Comparison of ENCODE assay signal across 15 cellular contexts in the genomic region with DNA sequence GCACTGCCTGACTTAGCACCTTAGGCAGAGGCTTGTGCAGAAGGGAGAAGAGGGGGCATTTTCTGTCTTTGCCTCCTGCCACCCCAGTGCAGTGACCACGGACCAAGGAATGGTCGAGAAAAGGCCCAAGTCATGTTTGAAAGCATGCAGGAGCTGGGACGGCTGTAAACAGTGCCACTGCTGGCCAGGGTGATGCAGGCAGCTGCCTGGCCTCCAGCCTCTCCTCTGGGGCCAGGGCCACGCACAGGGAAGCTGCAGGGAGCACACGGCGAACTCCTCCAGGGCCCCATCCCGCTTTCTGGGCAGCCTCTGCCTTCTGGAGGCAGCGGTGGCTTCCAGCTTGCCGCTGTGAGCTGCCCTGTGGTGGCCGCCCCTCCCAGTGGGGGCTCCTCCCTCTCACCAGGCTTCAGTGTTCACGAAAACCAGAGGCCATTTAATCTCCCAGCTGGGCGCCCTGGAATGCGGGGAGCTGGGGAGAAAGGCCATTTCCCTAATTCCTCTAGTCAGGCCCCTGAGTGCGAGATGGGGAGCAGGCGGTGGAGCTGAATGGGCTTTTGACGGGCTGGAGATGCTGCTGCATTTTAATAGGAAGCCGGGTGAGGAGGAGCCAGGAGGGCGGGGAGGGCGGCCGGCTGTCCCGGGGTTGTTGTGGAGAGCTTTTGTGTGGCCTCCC. TPM values are rescaled to one million over a fixed set of nuclear protein-coding genes. Genes with fewer than 3 reads are reported as not detected.
A peak's percentile ranks its signal among the peaks of the same experiment; 100 is the strongest.
DNase-seq lines count a peak whose midpoint lies in the region; ATAC-seq and TF ChIP-seq lines count a peak whose summit lies in the region.
"Had no signal": no experiment of that assay in that cellular context is flagged by ENCODE, and none has a peak within 500 bp of the region (broad histone marks: within the 10 kb centered on the region; RNA-seq: fewer than 3 reads in every experiment).

No MANE protein-coding gene starts in this region.

- H4K20me1 ChIP-seq in H9 (ENCODE audit: control insufficient read depth, insufficient read depth, insufficient read length) (no peaks in the 10 kb centered on the region), osteoblast (ENCODE audit: insufficient read depth, low read length) (no peaks in the 10 kb centered on the region)

- no peak for ATAC-seq in activated naive CD4-positive, alpha-beta T cell treated with anti-CD3 and anti-CD28 coated beads, Interleukin-2, amount 50 U/mL, for 72 hours
- no peak for ATAC-seq in GM18868 (IDR thresholded peaks at IDR 0.05; ENCODE audit: unreplicated experiment)
- ATAC-seq: stimulated activated memory B cell treated with anti-CD40 and anti-IgM and Interleukin-4, amounts not matched to agents 10 μg/mL and 1 μg/mL and 100 μg/mL, for 72 hours had no signal

- no peak overlapping the region for H3K18ac ChIP-seq in H9 (ENCODE audit: insufficient read length, low read depth, low read length)

- peak overlapping the region in 1 of 2 experiments; percentile 60; a peak in 2 of 5 replicates for H3K4me3 Mint-ChIP-seq in H9
- H3K4me3 Mint-ChIP-seq: stimulated activated memory B cell treated with anti-CD40 and anti-IgM and Interleukin-4, amounts not matched to agents 10 μg/mL and 1 μg/mL and 100 μg/mL, for 72 hours had no signal

- no peaks in the 10 kb centered on the region for H3K79me2 ChIP-seq in H9 (ENCODE audit: insufficient read depth, low read length)
- no peaks in the 10 kb centered on the region for H3K79me2 ChIP-seq in osteoblast (ENCODE audit: insufficient read depth, low read length)

- H2BK12ac ChIP-seq in H9 (ENCODE audit: insufficient read length, low read depth, low read length) = no peak overlapping the region

- no peak overlapping the region for H4K8ac ChIP-seq in H9 (replicated peaks; ENCODE audit: insufficient read length, low read depth, low read length)

- no peak overlapping the region for H4K91ac ChIP-seq in H9 (ENCODE audit: insufficient read length, low read depth, low read length)

- no peaks in the 10 kb centered on the region for H3K79me1 ChIP-seq in H9 (ENCODE audit: insufficient read depth, low read depth, low read length, poor library complexity, severe bottlenecking)

- H3K4ac ChIP-seq in H9 (ENCODE audit: low read depth, low read length) = no peak overlapping the region

- H3K4me2 ChIP-seq in H9 (ENCODE audit: insufficient read depth, insufficient read length, low read length) (peak overlapping the region; percentile 5), osteoblast (ENCODE audit: insufficient read depth, low read length) (no peak overlapping the region)

- H3K56ac ChIP-seq in H9 (ENCODE audit: insufficient read length, low read depth, low read length) = no peak overlapping the region

- H3K4me1 Mint-ChIP-seq in H9 = peaks cover 32 to 48% of the 10 kb centered on the region in 2 experiments
- H3K4me1 Mint-ChIP-seq: stimulated activated memory B cell treated with anti-CD40 and anti-IgM and Interleukin-4, amounts not matched to agents 10 μg/mL and 1 μg/mL and 100 μg/mL, for 72 hours had no signal

- no peak overlapping the region for H3K9ac ChIP-seq in H9 (ENCODE audit: extremely low read depth, insufficient read length, low read length)

- no peak overlapping the region for H2AK5ac ChIP-seq in H9 (ENCODE audit: insufficient read length, low read length)

- H3K14ac ChIP-seq in H9 (ENCODE audit: insufficient read depth, low read length) = no peak overlapping the region

- DNase-seq in H9 (peak; percentile 81), astrocyte of the hippocampus (ENCODE audit: low read depth, low spot score) (peak; percentile 54), hypothalamus (lab: John Stamatoyannopoulos, UW) (peak in 50 of 51 donors; percentile 37 to 97 (median 83)), osteoblast (ENCODE audit: insufficient read length, low spot score, missing footprints) (peak; percentile 72), T-helper 2 cell (no peak), NCI-H510A (lab: John Stamatoyannopoulos, UW) (no peak)
- no peak for DNase-seq in activated naive CD4-positive, alpha-beta T cell treated with anti-CD3 and anti-CD28 coated beads, Interleukin-2, amount 50 U/mL, for 72 hours (ENCODE audit: low spot score in 2 of 2)
- DNase-seq: activated CD8-positive, alpha-beta memory T cell treated with anti-CD3 and anti-CD28 coated beads, Interleukin-2, amount 50 U/mL, for 4 hours; amniotic stem cell; NCI-H1092 had no signal

- no peak overlapping the region for H3K4me3 ChIP-seq in osteoblast (ENCODE audit: insufficient read depth, low read length)

- H2BK20ac ChIP-seq in H9 (ENCODE audit: low read depth, low read length, poor library complexity, severe bottlenecking) = no peak overlapping the region

- peaks cover 9 to 18% of the 10 kb centered on the region in 2 experiments for H3K9me3 Mint-ChIP-seq in H9
- no peaks in the 10 kb centered on the region for H3K9me3 Mint-ChIP-seq in activated naive CD4-positive, alpha-beta T cell treated with anti-CD3 and anti-CD28 coated beads, Interleukin-2, amount 50 U/mL, for 72 hours
- H3K9me3 Mint-ChIP-seq: stimulated activated memory B cell treated with anti-CD40 and anti-IgM and Interleukin-4, amounts not matched to agents 10 μg/mL and 1 μg/mL and 100 μg/mL, for 72 hours had no signal

- H3K4me1 ChIP-seq in H9 (ENCODE audit: insufficient read depth, low read length) (peaks cover 2% of the 10 kb centered on the region), osteoblast (ENCODE audit: insufficient read depth, low read length) (no peaks in the 10 kb centered on the region)

- H4K5ac ChIP-seq in H9 (ENCODE audit: insufficient read length, low read depth, low read length) = no peak overlapping the region

- H3K27ac ChIP-seq in H9 (ENCODE audit: insufficient read length, low read depth, low read length) (no peak overlapping the region), osteoblast (ENCODE audit: low read depth, low read length) (no peak overlapping the region)
- H3K27ac ChIP-seq: C4-2B had no signal

- no peak overlapping the region for H2BK120ac ChIP-seq in H9 (ENCODE audit: low read depth, low read length, poor library complexity, severe bottlenecking)

- peaks cover 3 to 17% (median 16%) of the 10 kb centered on the region in 3 experiments; a peak in 6 of 7 replicates for H3K36me3 Mint-ChIP-seq in H9 (ENCODE audit: insufficient read depth in 1 of 3, low read depth in 3 of 3)
- H3K36me3 Mint-ChIP-seq in activated naive CD4-positive, alpha-beta T cell treated with anti-CD3 and anti-CD28 coated beads, Interleukin-2, amount 50 U/mL, for 72 hours = no peaks in the 10 kb centered on the region

- H3T11ph ChIP-seq in H9 (ENCODE audit: low read length) = no peak overlapping the region

- H3K23me2 ChIP-seq in H9 (ENCODE audit: insufficient read length, low read depth, low read length, poor library complexity, severe bottlenecking) = peaks cover 4% of the 10 kb centered on the region

- H2AFZ ChIP-seq in H9 (ENCODE audit: low read length) (no peak overlapping the region), osteoblast (ENCODE audit: low read length) (peak overlapping the region; percentile 7)

- H3K27me3 ChIP-seq in H9 (ENCODE audit: insufficient read depth, low read length) (no peaks in the 10 kb centered on the region), osteoblast (ENCODE audit: insufficient read depth, low read length) (no peaks in the 10 kb centered on the region)

- H3K27ac Mint-ChIP-seq in H9 = peak overlapping the region in 1 of 3 experiments; percentile 87; a peak in 1 of 7 replicates
- H3K27ac Mint-ChIP-seq in activated naive CD4-positive, alpha-beta T cell treated with anti-CD3 and anti-CD28 coated beads, Interleukin-2, amount 50 U/mL, for 72 hours = no peak overlapping the region
- H3K27ac Mint-ChIP-seq: stimulated activated memory B cell treated with anti-CD40 and anti-IgM and Interleukin-4, amounts not matched to agents 10 μg/mL and 1 μg/mL and 100 μg/mL, for 72 hours had no signal

- H3K9me3 ChIP-seq in H9 (ENCODE audit: control insufficient read depth, low read depth, low read length) (no peaks in the 10 kb centered on the region), osteoblast (ENCODE audit: low read depth, low read length) (no peaks in the 10 kb centered on the region)

- H2BK15ac ChIP-seq in H9 (ENCODE audit: low read depth, low read length) = no peak overlapping the region

- no peak overlapping the region for H2BK5ac ChIP-seq in H9 (ENCODE audit: insufficient read length, low read length)

- TF ChIP-seq CTCF in H9 (conservative IDR thresholded peaks at IDR 0.05) (peak; percentile 27; the same call in 2 of the 3 replicates), osteoblast (IDR thresholded peaks at IDR 0.05; ENCODE audit: extremely low read depth, low read depth, low read length) (no peak)

- no peak overlapping the region for H3K23ac ChIP-seq in H9 (ENCODE audit: insufficient read length, low read depth, low read length)

- no peaks in the 10 kb centered on the region for H3K36me3 ChIP-seq in osteoblast (ENCODE audit: insufficient read depth, low read length)

- H3K27me3 Mint-ChIP-seq in H9 (ENCODE audit: low read depth) = peaks cover 29% of the 10 kb centered on the region
- H3K27me3 Mint-ChIP-seq: stimulated activated memory B cell treated with anti-CD40 and anti-IgM and Interleukin-4, amounts not matched to agents 10 μg/mL and 1 μg/mL and 100 μg/mL, for 72 hours had no signal

- no CpG with 5 or more reads among the region's 21 CpGs for WGBS in H9 (ENCODE audit: extremely low coverage, insufficient read length, low lambda C conversion rate)

RNA-seq across cellular contexts. Expression of gene DNAI2, which starts 28.8 kb away (rescaled TPM):
- total RNA-seq in H9 (2021) = not detected in 2 replicates
- not detected in 2 replicates for total RNA-seq in osteoblast
- total RNA-seq in activated naive CD4-positive, alpha-beta T cell treated with anti-CD3 and anti-CD28 coated beads, Interleukin-2, amount 50 U/mL, for 72 hours = under 1 TPM; 0.25 to 0.31 TPM
- total RNA-seq: epithelial cell of proximal tubule, Right ventricle myocardium inferior had no signal

RNA-seq across cellular contexts. Expression of gene TTYH2, which starts 31.9 kb away (rescaled TPM):
- total RNA-seq in H9 (2021) = 1.6 and 3.2 TPM in 2 replicates
- 1.2 and 1.4 TPM in 2 replicates for total RNA-seq in osteoblast
- total RNA-seq in activated naive CD4-positive, alpha-beta T cell treated with anti-CD3 and anti-CD28 coated beads, Interleukin-2, amount 50 U/mL, for 72 hours = 1 to 10 TPM; 2.2 to 5.6 TPM

RNA-seq across cellular contexts. Expression of gene RPL38, which starts 41.8 kb away (rescaled TPM):
- total RNA-seq in H9 (2021) = 1,354 and 1,358 TPM in 2 replicates
- 470 and 728 TPM in 2 replicates for total RNA-seq in osteoblast
- total RNA-seq in activated naive CD4-positive, alpha-beta T cell treated with anti-CD3 and anti-CD28 coated beads, Interleukin-2, amount 50 U/mL, for 72 hours = 1,000 to 10,000 TPM; 1,423 to 1,466 TPM

Comparison
In these comparisons a context has a peak if more than half of its experiments do, and no peak if none do; other contexts are left out.
1. DNase-seq: peak in H9 (single experiment), astrocyte of the hippocampus (single experiment), hypothalamus (50 of 51) and osteoblast (single experiment); none in activated naive CD4-positive, alpha-beta T cell treated with anti-CD3 and anti-CD28 coated beads, Interleukin-2, amount 50 U/mL, for 72 hours (0 of 2), T-helper 2 cell (0 of 5) and NCI-H510A (single experiment).